8 cellular contexts compared by ENCODE assay signal in the genomic region with DNA sequence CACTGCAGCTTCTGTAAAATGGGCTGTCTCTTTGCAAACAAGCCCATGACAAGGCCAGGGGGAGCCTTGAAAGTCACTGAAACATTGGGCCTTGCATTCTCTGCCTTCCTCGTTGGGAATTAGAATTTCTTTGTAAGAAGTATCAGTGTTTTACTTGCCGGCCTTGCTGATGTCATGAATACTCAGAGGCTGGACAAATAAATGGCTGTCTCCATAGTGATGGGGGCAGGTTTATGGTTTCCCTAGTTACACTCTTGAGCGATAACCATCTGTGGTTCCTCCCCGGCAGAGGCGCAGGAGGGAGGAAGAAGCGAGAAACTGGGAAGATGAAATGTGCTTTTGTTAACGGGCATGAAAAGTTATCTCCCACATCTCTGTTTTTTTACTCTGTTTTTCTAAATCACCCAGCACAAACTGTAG.
DNase-seq lines count a peak whose midpoint lies in the region; ATAC-seq and TF ChIP-seq lines count a peak whose summit lies in the region.

No MANE protein-coding gene starts in this region.

- 46 to 58% methylated on average over 7 of the region's 7 CpGs for WGBS in testis, 2 donors

- H3K27ac ChIP-seq in osteoblast (ENCODE audit: low read depth, low read length) (no peak overlapping the region), testis (no peak overlapping the region)

- H3K9me3 ChIP-seq in osteoblast (ENCODE audit: low read depth, low read length) (no peaks in the 10 kb centered on the region), testis (no peaks in the 10 kb centered on the region)

- ATAC-seq in HG03196 (IDR thresholded peaks at IDR 0.05; ENCODE audit: unreplicated experiment) = peak; percentile 73

- intact Hi-C loops in activated T-helper 2 cell treated with anti-CD3 and anti-CD28 coated beads, Interferon-gamma antibody, Interleukin-2, Interleukin-4, amounts not matched to agents 10 μg/mL and 5 μg/mL and 100 μg/mL, durations not matched to agents 14 hours and 24 hours and 36 hours (cut with micrococcal nuclease) = loop anchor here (1.0 to 5.0 kb wide), 8 partner anchors 15 to 730 kb away; a partner anchor contains a TSS
- intact Hi-C loops in testis (cut with DNase I; ENCODE audit: low total_unique reads) = no loop called here

- no peaks in the 10 kb centered on the region for H3K9me3 Mint-ChIP-seq in activated T-helper 2 cell treated with anti-CD3 and anti-CD28 coated beads, Interferon-gamma antibody, Interleukin-2, Interleukin-4, amounts not matched to agents 10 μg/mL and 5 μg/mL and 100 μg/mL, durations not matched to agents 14 hours and 24 hours and 36 hours

- no peaks in the 10 kb centered on the region for H3K27me3 ChIP-seq in osteoblast (ENCODE audit: insufficient read depth, low read length)
- H3K27me3 ChIP-seq in testis = no peaks in the 10 kb centered on the region

- H3K36me3 Mint-ChIP-seq in activated T-helper 2 cell treated with anti-CD3 and anti-CD28 coated beads, Interferon-gamma antibody, Interleukin-2, Interleukin-4, amounts not matched to agents 10 μg/mL and 5 μg/mL and 100 μg/mL, durations not matched to agents 14 hours and 24 hours and 36 hours (ENCODE audit: low read depth) = no peaks in the 10 kb centered on the region

- TF ChIP-seq CTCF in osteoblast (IDR thresholded peaks at IDR 0.05; ENCODE audit: extremely low read depth, low read depth, low read length) (no peak), testis (IDR thresholded peaks at IDR 0.05) (no peak), GM10248 (IDR thresholded peaks at IDR 0.05; ENCODE audit: control extremely low read depth, extremely low read depth, low read depth, missing control alignments) (no peak)

- no peaks in the 10 kb centered on the region for H3K36me3 ChIP-seq in osteoblast (ENCODE audit: insufficient read depth, low read length)
- H3K36me3 ChIP-seq in testis (ENCODE audit: low read depth, missing control alignments) = no peaks in the 10 kb centered on the region

- H3K4me1 ChIP-seq in osteoblast (ENCODE audit: insufficient read depth, low read length) (peaks cover 3% of the 10 kb centered on the region), testis (no peaks in the 10 kb centered on the region)

- no peaks in the 10 kb centered on the region for H3K79me2 ChIP-seq in osteoblast (ENCODE audit: insufficient read depth, low read length)

- H3K27ac Mint-ChIP-seq in activated T-helper 2 cell treated with anti-CD3 and anti-CD28 coated beads, Interferon-gamma antibody, Interleukin-2, Interleukin-4, amounts not matched to agents 10 μg/mL and 5 μg/mL and 100 μg/mL, durations not matched to agents 14 hours and 24 hours and 36 hours = peak overlapping the region; percentile 93

- no peaks in the 10 kb centered on the region for H4K20me1 ChIP-seq in osteoblast (ENCODE audit: insufficient read depth, low read length)

- H3K4me1 Mint-ChIP-seq in activated T-helper 2 cell treated with anti-CD3 and anti-CD28 coated beads, Interferon-gamma antibody, Interleukin-2, Interleukin-4, amounts not matched to agents 10 μg/mL and 5 μg/mL and 100 μg/mL, durations not matched to agents 14 hours and 24 hours and 36 hours (ENCODE audit: low read depth) = peaks cover 54% of the 10 kb centered on the region

- peak overlapping the region; percentile 68 for H3K4me3 Mint-ChIP-seq in activated T-helper 2 cell treated with anti-CD3 and anti-CD28 coated beads, Interferon-gamma antibody, Interleukin-2, Interleukin-4, amounts not matched to agents 10 μg/mL and 5 μg/mL and 100 μg/mL, durations not matched to agents 14 hours and 24 hours and 36 hours (ENCODE audit: low read depth)

- H3K4me2 ChIP-seq in osteoblast (ENCODE audit: insufficient read depth, low read length) = peak overlapping the region; percentile 32

- POLR2A ChIA-PET in GM10248 (lab: Yijun Ruan, JAX) = no interaction called here

- no peak overlapping the region for H3K4me3 ChIP-seq in osteoblast (ENCODE audit: insufficient read depth, low read length)
- H3K4me3 ChIP-seq in testis = no peak overlapping the region

- H2AFZ ChIP-seq in osteoblast (ENCODE audit: low read length) = no peak overlapping the region

- CTCF ChIA-PET in GM10248 (lab: Yijun Ruan, JAX) = no interaction called here

- TF ChIP-seq POLR2A in testis (IDR thresholded peaks at IDR 0.05) = no peak

- H3K27me3 Mint-ChIP-seq in activated T-helper 2 cell treated with anti-CD3 and anti-CD28 coated beads, Interferon-gamma antibody, Interleukin-2, Interleukin-4, amounts not matched to agents 10 μg/mL and 5 μg/mL and 100 μg/mL, durations not matched to agents 14 hours and 24 hours and 36 hours (ENCODE audit: low read depth) = no peaks in the 10 kb centered on the region

- peak; percentile 7 for DNase-seq in NCI-H2227 (lab: John Stamatoyannopoulos, UW; ENCODE audit: unreplicated experiment)
- DNase-seq in NCI-H2227 treated with DMSO at 0.1 percent for 48 hours (lab: John Stamatoyannopoulos, UW) = no peak
- DNase-seq in activated T-helper 2 cell treated with anti-CD3 and anti-CD28 coated beads, Interferon-gamma antibody, Interleukin-2, Interleukin-4, amounts not matched to agents 10 μg/mL and 5 μg/mL and 100 μg/mL, durations not matched to agents 14 hours and 24 hours and 36 hours (ENCODE audit: low spot score) = peak; percentile 65
- no peak for DNase-seq in osteoblast (ENCODE audit: insufficient read length, low spot score, missing footprints)
- no peak for DNase-seq in NCI-H2081 (lab: John Stamatoyannopoulos, UW)
- DNase-seq in testis = no peak
- DNase-seq in GM10248 (ENCODE audit: extremely low spot score) = no peak

Comparison
In these comparisons a context has a peak if more than half of its experiments do, and no peak if none do; other contexts are left out.
1. DNase-seq: peak in NCI-H2227 (single experiment) and activated T-helper 2 cell treated with anti-CD3 and anti-CD28 coated beads, Interferon-gamma antibody, Interleukin-2, Interleukin-4, amounts not matched to agents 10 μg/mL and 5 μg/mL and 100 μg/mL, durations not matched to agents 14 hours and 24 hours and 36 hours (single experiment); none in NCI-H2227 treated with DMSO at 0.1 percent for 48 hours (single experiment), osteoblast (single experiment), NCI-H2081 (0 of 2), testis (single experiment) and GM10248 (single experiment).